In the genomic region with DNA sequence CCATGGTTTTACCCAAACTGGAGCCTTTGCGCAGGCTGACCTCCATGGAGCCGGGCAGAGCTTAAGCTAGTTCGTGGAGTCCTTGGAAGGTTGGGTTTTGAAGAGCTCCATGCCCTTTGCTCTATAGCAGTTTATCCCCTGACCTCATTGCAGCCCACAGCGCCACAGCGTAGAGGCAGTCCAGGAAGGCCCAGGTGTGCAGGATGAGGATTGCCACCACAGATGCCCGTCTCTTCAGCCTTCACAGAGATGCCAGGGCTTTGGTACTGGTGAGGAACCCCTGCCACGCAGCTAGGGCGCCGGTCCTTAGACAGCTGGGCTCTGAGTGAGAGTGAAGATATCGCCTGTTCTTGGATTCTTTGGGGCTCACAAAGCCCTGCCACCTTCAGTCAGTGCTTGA, we compare ENCODE assay signal across 26 cellular contexts.
"Had no signal": no experiment of that assay in that cellular context is flagged by ENCODE, and none has a peak within 500 bp of the region (broad histone marks: within the 10 kb centered on the region; RNA-seq: fewer than 3 reads in every experiment).

No MANE protein-coding gene starts in this region.

- H3K9me3 ChIP-seq: SJCRH30, SK-N-SH had no signal

- H3K27ac Mint-ChIP-seq: activated naive CD4-positive, alpha-beta T cell treated with anti-CD3 and anti-CD28 coated beads for 36 hours; activated naive CD8-positive, alpha-beta T cell; activated T-helper 17 cell treated with anti-CD3 and anti-CD28 coated beads, Interleukin-2, amount 50 U/mL, for 72 hours; T-helper 2 cell treated with Interferon-gamma antibody and Interleukin-4, amounts not matched to agents 5 μg/mL and 100 μg/mL, for 36 hours had no signal

- H3K36me3 Mint-ChIP-seq: activated naive CD8-positive, alpha-beta T cell had no signal

- H3K4me3 ChIP-seq: K562, SJCRH30 had no signal

- DNase-seq: activated CD4-positive, alpha-beta T cell treated with anti-CD3 and anti-CD28 coated beads for 48 hours; activated CD4-positive, alpha-beta T cell treated with anti-CD3 and anti-CD28 coated beads, Interleukin-2, amount 50 U/mL, for 4 hours; activated CD4-positive, CD25-positive, alpha-beta regulatory T cell treated with anti-CD3 and anti-CD28 coated beads, Interleukin-2, amount 50 U/mL, for 72 hours; activated gamma-delta T cell; activated naive CD4-positive, alpha-beta T cell treated with anti-CD3 and anti-CD28 coated beads for 36 hours; activated T-cell treated with anti-CD3 and anti-CD28 coated beads for 4 hours; activated T-cell treated with anti-CD3 and anti-CD28 coated beads, Interleukin-2, amount 50 U/mL, for 48 hours; amygdala; Karpas-422; MM.1S; NCI-H1105; NCI-H1436; NCI-H1694 treated with DMSO at 0.1 percent for 48 hours; NCI-H2029 treated with DMSO at 0.1 percent for 48 hours; NCI-H345; NCI-H510A; NCI-H526 treated with DMSO at 0.1 percent for 48 hours; NCI-H82; SJCRH30; SK-N-SH; SW 1271 had no signal

- H3K27me3 ChIP-seq: SJCRH30 had no signal

- H3K36me3 ChIP-seq: SJCRH30 had no signal

- ATAC-seq: activated T-helper 17 cell treated with anti-CD3 and anti-CD28 coated beads, Interleukin-2, amount 50 U/mL, for 72 hours; K562 had no signal

- H3K4me3 Mint-ChIP-seq: activated naive CD4-positive, alpha-beta T cell treated with anti-CD3 and anti-CD28 coated beads for 36 hours; activated naive CD8-positive, alpha-beta T cell; activated T-helper 17 cell treated with anti-CD3 and anti-CD28 coated beads, Interleukin-2, amount 50 U/mL, for 72 hours; brain; T-helper 2 cell treated with Interferon-gamma antibody and Interleukin-4, amounts not matched to agents 5 μg/mL and 100 μg/mL, for 36 hours had no signal

- H3K27ac ChIP-seq: SJCRH30 had no signal

- H3K9me3 Mint-ChIP-seq: activated naive CD4-positive, alpha-beta T cell treated with anti-CD3 and anti-CD28 coated beads for 36 hours; activated T-helper 17 cell treated with anti-CD3 and anti-CD28 coated beads, Interleukin-2, amount 50 U/mL, for 72 hours; brain; T-helper 2 cell treated with Interferon-gamma antibody and Interleukin-4, amounts not matched to agents 5 μg/mL and 100 μg/mL, for 36 hours had no signal

- H3K27me3 Mint-ChIP-seq: activated naive CD8-positive, alpha-beta T cell; activated T-helper 17 cell treated with anti-CD3 and anti-CD28 coated beads, Interleukin-2, amount 50 U/mL, for 72 hours had no signal
